1 cellular context compared by ENCODE assay signal in the genomic region with DNA sequence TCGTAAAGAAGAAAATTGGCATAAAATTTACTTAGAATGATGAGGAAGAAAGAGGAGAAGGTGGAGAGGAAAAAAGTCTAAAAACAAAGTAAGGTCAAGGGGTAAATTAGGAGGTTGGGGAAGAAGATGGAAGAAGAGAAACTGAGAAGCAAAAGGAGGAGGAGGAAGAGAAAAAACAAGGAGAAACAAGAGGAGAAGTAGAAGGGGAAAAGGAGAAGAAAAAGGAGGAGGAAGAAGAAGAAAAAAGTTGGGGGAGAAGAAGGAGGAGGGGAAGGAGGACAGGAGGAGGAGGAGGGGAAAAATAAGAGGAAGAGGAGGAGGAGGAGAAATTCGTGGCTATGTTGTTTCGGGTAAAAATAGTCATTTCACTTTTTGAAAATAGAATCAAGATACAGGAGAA.
TF ChIP-seq lines count a peak whose summit lies in the region.

No MANE protein-coding gene starts in this region.

TF ChIP-seq in K562, 482 proteins besides CTCF, POLR2A, EP300 and RAD21:
- TF ChIP-seq NR2C1 (IDR thresholded peaks at IDR 0.05) (0 out of 2 replicates have a peak, but pooled peaks have one; percentile 24), NR2C1 (tag; IDR thresholded peaks at IDR 0.05) (no peak), RFX7 (CRISPR knock-in tag; IDR thresholded peaks at IDR 0.05) (no peak), ARHGAP35 (IDR thresholded peaks at IDR 0.05; ENCODE audit: partially characterized antibody) (peak; percentile 43), SETDB1 (IDR thresholded peaks at IDR 0.05; ENCODE audit: low read length) (no peak), ZNF232 (CRISPR knock-in tag; IDR thresholded peaks at IDR 0.05) (no peak), TOE1 (IDR thresholded peaks at IDR 0.05; ENCODE audit: borderline replicate concordance) (0 out of 2 replicates have a peak, but pooled peaks have one; percentile 53), TOE1 (CRISPR knock-in tag; IDR thresholded peaks at IDR 0.05; ENCODE audit: borderline replicate concordance, low read depth) (no peak), PCBP2 (IDR thresholded peaks at IDR 0.05; ENCODE audit: low read depth, low read length, poor library complexity, severe bottlenecking) (peak; percentile 49), ARID1B (IDR thresholded peaks at IDR 0.05) (0 out of 2 replicates have a peak, but pooled peaks have one; percentile 12), ESRRA (IDR thresholded peaks at IDR 0.05; ENCODE audit: borderline replicate concordance, low read depth) (no peak), NCOA2 (IDR thresholded peaks at IDR 0.05; ENCODE audit: partially characterized antibody in 2 of 2) (peak in 1 of 2 experiments; percentile 9), CSDE1 (IDR thresholded peaks at IDR 0.05) (peak in 1 of 2 experiments; percentile 45; a peak in 1 of 4 replicates)
- TF ChIP-seq, protein P1, sequence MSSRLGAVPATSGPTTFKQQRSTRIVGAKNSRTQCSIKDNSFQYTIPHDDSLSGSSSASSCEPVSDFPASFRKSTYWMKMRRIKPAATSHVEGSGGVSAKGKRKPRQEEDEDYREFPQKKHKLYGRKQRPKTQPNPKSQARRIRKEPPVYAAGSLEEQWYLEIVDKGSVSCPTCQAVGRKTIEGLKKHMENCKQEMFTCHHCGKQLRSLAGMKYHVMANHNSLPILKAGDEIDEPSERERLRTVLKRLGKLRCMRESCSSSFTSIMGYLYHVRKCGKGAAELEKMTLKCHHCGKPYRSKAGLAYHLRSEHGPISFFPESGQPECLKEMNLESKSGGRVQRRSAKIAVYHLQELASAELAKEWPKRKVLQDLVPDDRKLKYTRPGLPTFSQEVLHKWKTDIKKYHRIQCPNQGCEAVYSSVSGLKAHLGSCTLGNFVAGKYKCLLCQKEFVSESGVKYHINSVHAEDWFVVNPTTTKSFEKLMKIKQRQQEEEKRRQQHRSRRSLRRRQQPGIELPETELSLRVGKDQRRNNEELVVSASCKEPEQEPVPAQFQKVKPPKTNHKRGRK (tag; IDR thresholded peaks at IDR 0.05): peak; percentile 98
- TF ChIP-seq, protein P2, sequence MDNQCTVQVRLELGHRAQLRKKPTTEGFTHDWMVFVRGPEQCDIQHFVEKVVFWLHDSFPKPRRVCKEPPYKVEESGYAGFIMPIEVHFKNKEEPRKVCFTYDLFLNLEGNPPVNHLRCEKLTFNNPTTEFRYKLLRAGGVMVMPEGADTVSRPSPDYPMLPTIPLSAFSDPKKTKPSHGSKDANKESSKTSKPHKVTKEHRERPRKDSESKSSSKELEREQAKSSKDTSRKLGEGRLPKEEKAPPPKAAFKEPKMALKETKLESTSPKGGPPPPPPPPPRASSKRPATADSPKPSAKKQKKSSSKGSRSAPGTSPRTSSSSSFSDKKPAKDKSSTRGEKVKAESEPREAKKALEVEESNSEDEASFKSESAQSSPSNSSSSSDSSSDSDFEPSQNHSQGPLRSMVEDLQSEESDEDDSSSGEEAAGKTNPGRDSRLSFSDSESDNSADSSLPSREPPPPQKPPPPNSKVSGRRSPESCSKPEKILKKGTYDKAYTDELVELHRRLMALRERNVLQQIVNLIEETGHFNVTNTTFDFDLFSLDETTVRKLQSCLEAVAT (IDR thresholded peaks at IDR 0.05): peak; percentile 28 to 47; a peak in 1 of 4 replicates
- TF ChIP-seq, protein P3, sequence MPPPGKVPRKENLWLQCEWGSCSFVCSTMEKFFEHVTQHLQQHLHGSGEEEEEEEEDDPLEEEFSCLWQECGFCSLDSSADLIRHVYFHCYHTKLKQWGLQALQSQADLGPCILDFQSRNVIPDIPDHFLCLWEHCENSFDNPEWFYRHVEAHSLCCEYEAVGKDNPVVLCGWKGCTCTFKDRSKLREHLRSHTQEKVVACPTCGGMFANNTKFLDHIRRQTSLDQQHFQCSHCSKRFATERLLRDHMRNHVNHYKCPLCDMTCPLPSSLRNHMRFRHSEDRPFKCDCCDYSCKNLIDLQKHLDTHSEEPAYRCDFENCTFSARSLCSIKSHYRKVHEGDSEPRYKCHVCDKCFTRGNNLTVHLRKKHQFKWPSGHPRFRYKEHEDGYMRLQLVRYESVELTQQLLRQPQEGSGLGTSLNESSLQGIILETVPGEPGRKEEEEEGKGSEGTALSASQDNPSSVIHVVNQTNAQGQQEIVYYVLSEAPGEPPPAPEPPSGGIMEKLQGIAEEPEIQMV (tag; conservative IDR thresholded peaks at IDR 0.05; ENCODE audit: low read depth): peak; percentile 53; the same call in 1 of the 2 replicates
- TF ChIP-seq, protein P4, sequence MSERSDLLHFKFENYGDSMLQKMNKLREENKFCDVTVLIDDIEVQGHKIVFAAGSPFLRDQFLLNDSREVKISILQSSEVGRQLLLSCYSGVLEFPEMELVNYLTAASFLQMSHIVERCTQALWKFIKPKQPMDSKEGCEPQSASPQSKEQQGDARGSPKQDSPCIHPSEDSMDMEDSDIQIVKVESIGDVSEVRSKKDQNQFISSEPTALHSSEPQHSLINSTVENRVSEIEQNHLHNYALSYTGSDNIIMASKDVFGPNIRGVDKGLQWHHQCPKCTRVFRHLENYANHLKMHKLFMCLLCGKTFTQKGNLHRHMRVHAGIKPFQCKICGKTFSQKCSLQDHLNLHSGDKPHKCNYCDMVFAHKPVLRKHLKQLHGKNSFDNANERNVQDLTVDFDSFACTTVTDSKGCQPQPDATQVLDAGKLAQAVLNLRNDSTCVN (CRISPR knock-in tag; IDR thresholded peaks at IDR 0.05): peak; percentile 57; the same call in 1 of the 2 replicates
- TF ChIP-seq, protein P5, sequence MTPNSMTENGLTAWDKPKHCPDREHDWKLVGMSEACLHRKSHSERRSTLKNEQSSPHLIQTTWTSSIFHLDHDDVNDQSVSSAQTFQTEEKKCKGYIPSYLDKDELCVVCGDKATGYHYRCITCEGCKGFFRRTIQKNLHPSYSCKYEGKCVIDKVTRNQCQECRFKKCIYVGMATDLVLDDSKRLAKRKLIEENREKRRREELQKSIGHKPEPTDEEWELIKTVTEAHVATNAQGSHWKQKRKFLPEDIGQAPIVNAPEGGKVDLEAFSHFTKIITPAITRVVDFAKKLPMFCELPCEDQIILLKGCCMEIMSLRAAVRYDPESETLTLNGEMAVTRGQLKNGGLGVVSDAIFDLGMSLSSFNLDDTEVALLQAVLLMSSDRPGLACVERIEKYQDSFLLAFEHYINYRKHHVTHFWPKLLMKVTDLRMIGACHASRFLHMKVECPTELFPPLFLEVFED (CRISPR knock-in tag; conservative IDR thresholded peaks at IDR 0.05): 0 out of 2 replicates have a peak, but pooled peaks have one; percentile 41
